9 cellular contexts compared by ENCODE assay signal in the genomic region with DNA sequence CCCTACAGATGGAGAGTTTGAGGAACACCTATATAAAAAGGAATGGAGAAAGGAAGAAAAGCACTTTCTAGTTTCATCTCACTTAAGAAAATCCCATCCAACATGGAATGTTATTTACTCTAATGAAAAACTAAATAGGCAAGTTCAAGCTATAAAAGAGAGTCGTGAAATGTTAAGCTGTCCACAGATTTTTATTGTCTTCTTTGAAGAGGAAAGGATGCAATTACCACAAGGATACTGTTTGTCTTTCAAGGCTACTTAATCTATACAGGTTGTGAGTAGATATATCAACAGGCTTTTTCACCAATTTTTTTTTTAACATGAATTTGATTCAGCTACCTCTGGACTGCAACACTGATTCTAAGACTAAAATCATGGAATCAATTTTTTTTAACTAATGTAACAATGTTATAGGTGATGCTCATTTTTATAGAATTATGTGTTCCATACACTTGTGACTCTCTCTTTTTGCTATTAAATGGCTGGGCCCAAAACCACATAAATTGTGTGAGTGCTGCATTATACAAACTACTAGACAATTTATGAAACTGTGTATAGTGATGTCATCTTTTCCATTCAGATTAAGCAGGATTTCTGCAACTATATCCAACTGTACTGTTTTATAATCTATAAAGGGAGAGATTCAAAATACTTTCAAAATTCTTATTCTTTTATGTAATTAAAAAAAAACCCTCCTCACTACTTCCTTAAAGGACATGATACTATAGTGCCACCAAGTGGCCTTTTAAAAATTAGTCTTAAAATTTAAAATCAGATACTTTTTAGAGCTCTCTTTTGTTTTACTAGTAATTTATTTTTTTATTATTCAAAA. TPM values are rescaled to one million over a fixed set of nuclear protein-coding genes. Genes with fewer than 3 reads are reported as not detected.
DNase-seq lines count a peak whose midpoint lies in the region; FAIRE-seq and TF ChIP-seq lines count a peak whose summit lies in the region.
"Had no signal": no experiment of that assay in that cellular context is flagged by ENCODE, and none has a peak within 500 bp of the region (broad histone marks: within the 10 kb centered on the region; RNA-seq: fewer than 3 reads in every experiment).

No MANE protein-coding gene starts in this region.

- H2AK5ac ChIP-seq in H9 (ENCODE audit: insufficient read length, low read length), result no peak overlapping the region

- no peaks in the 10 kb centered on the region for H3K79me2 ChIP-seq in H9 (ENCODE audit: insufficient read depth, low read length)

- no CpG with 5 or more reads among the region's 1 CpG for WGBS in H9 (ENCODE audit: extremely low coverage, insufficient read length, low lambda C conversion rate)

- no peak overlapping the region for H4K8ac ChIP-seq in H9 (replicated peaks; ENCODE audit: insufficient read length, low read depth, low read length)

- no peak overlapping the region for H3K4me2 ChIP-seq in H9 (ENCODE audit: insufficient read depth, insufficient read length, low read length)

- DNase-seq in H9 (no peak), NOMO-1 treated with DMSO at 0.1 percent for 48 hours (lab: John Stamatoyannopoulos, UW; ENCODE audit: unreplicated experiment) (peak; percentile 66), choroid plexus epithelial cell (ENCODE audit: low read depth) (peak; percentile 76), myocyte (ENCODE audit: low read depth) (peak; percentile 48), COR-L47 (lab: John Stamatoyannopoulos, UW) (no peak), posterior vena cava (ENCODE audit: low spot score) (no peak)
- DNase-seq in activated effector memory CD4-positive, alpha-beta T cell treated with anti-CD3 and anti-CD28 coated beads, Interleukin-2, amount 50 U/mL, for 16 hours, result no peak
- DNase-seq: activated naive CD8-positive, alpha-beta T cell treated with anti-CD3 and anti-CD28 coated beads, Interleukin-2, amount 10 ng/mL, durations not matched to agents 7 days and 5 days had no signal

- intact Hi-C loops in posterior vena cava (cut with DNase I), result loop anchor here (5.0 to 10.0 kb wide), 2 partner anchors 281 to 351 kb away; a partner anchor contains a TSS

- no peak overlapping the region for H2BK12ac ChIP-seq in H9 (ENCODE audit: insufficient read length, low read depth, low read length)

- H3K4me1 Mint-ChIP-seq in H9, result no peaks in the 10 kb centered on the region

- peaks cover 10 to 23% (median 12%) of the 10 kb centered on the region in 3 experiments; a peak in 6 of 7 replicates for H3K36me3 Mint-ChIP-seq in H9 (ENCODE audit: insufficient read depth in 1 of 3, low read depth in 3 of 3)

- H2AFZ ChIP-seq in H9 (ENCODE audit: low read length), result no peak overlapping the region

- H3K27me3 ChIP-seq in H9 (ENCODE audit: insufficient read depth, low read length), result no peaks in the 10 kb centered on the region

- no peak overlapping the region for H3K18ac ChIP-seq in H9 (ENCODE audit: insufficient read length, low read depth, low read length)

- H3K4me1 ChIP-seq in H9 (ENCODE audit: insufficient read depth, low read length), result no peaks in the 10 kb centered on the region

- no peak overlapping the region for H3K56ac ChIP-seq in H9 (ENCODE audit: insufficient read length, low read depth, low read length)

- no peaks in the 10 kb centered on the region for H3K79me1 ChIP-seq in H9 (ENCODE audit: insufficient read depth, low read depth, low read length, poor library complexity, severe bottlenecking)

- no peak overlapping the region for H3T11ph ChIP-seq in H9 (ENCODE audit: low read length)

- no peaks in the 10 kb centered on the region for H3K23me2 ChIP-seq in H9 (ENCODE audit: insufficient read length, low read depth, low read length, poor library complexity, severe bottlenecking)

- H3K27ac Mint-ChIP-seq in H9, result 0 out of 7 replicates have a peak overlapping the region, but pooled peaks of 1 of the 3 experiments have one; percentile 8
- H3K27ac Mint-ChIP-seq: activated naive CD8-positive, alpha-beta T cell treated with anti-CD3 and anti-CD28 coated beads, Interleukin-2, amount 10 ng/mL, durations not matched to agents 7 days and 5 days had no signal

- no peak overlapping the region for H3K27ac ChIP-seq in H9 (ENCODE audit: insufficient read length, low read depth, low read length)

- H3K9me3 Mint-ChIP-seq in H9, result no peaks in the 10 kb centered on the region
- H3K9me3 Mint-ChIP-seq: activated naive CD8-positive, alpha-beta T cell treated with anti-CD3 and anti-CD28 coated beads, Interleukin-2, amount 10 ng/mL, durations not matched to agents 7 days and 5 days had no signal

- H3K9ac ChIP-seq in H9 (ENCODE audit: extremely low read depth, insufficient read length, low read length), result no peak overlapping the region

- H3K4me3 Mint-ChIP-seq in H9, result no peak overlapping the region
- H3K4me3 Mint-ChIP-seq: activated naive CD8-positive, alpha-beta T cell treated with anti-CD3 and anti-CD28 coated beads, Interleukin-2, amount 10 ng/mL, durations not matched to agents 7 days and 5 days had no signal

- no peaks in the 10 kb centered on the region for H3K27me3 Mint-ChIP-seq in H9 (ENCODE audit: low read depth)
- H3K27me3 Mint-ChIP-seq: activated naive CD8-positive, alpha-beta T cell treated with anti-CD3 and anti-CD28 coated beads, Interleukin-2, amount 10 ng/mL, durations not matched to agents 7 days and 5 days had no signal

- no peak overlapping the region for H3K14ac ChIP-seq in H9 (ENCODE audit: insufficient read depth, low read length)

- H4K91ac ChIP-seq in H9 (ENCODE audit: insufficient read length, low read depth, low read length), result no peak overlapping the region

- no peak overlapping the region for H4K5ac ChIP-seq in H9 (ENCODE audit: insufficient read length, low read depth, low read length)

- H2BK120ac ChIP-seq in H9 (ENCODE audit: low read depth, low read length, poor library complexity, severe bottlenecking), result no peak overlapping the region

- TF ChIP-seq CTCF in H9 (conservative IDR thresholded peaks at IDR 0.05) (peak; percentile 76), choroid plexus epithelial cell (conservative IDR thresholded peaks at IDR 0.05; ENCODE audit: low read depth, low read length) (peak; percentile 49)

- peak; percentile 99 for FAIRE-seq in A204.1 (lab: Jason Lieb, UNC)

- no peak overlapping the region for H3K4ac ChIP-seq in H9 (ENCODE audit: low read depth, low read length)

- no peak overlapping the region for H2BK15ac ChIP-seq in H9 (ENCODE audit: low read depth, low read length)

- no peak overlapping the region for H2BK5ac ChIP-seq in H9 (ENCODE audit: insufficient read length, low read length)

- no peak overlapping the region for H3K4me3 ChIP-seq in choroid plexus epithelial cell (ENCODE audit: low read depth, low read length)

- H2BK20ac ChIP-seq in H9 (ENCODE audit: low read depth, low read length, poor library complexity, severe bottlenecking), result no peak overlapping the region

- H3K23ac ChIP-seq in H9 (ENCODE audit: insufficient read length, low read depth, low read length), result no peak overlapping the region

- no peaks in the 10 kb centered on the region for H3K9me3 ChIP-seq in H9 (ENCODE audit: control insufficient read depth, low read depth, low read length)

- no peaks in the 10 kb centered on the region for H4K20me1 ChIP-seq in H9 (ENCODE audit: control insufficient read depth, insufficient read depth, insufficient read length)

RNA-seq across cellular contexts. Expression of a gene that starts 26.7 kb away (rescaled TPM):
- 22.7 and 23.1 TPM in 2 replicates for total RNA-seq in H9 (2021)
- total RNA-seq in myocyte, result 2.4 and 2.6 TPM in 2 replicates
- 4.7 TPM for polyA plus RNA-seq in myocyte (2012)
- 10 to 100 TPM in 1 of 2 donors, 1 to 10 TPM in 1; 7.6 to 32.7 TPM for total RNA-seq in posterior vena cava

Comparison
In these comparisons a context has a peak if more than half of its experiments do, and no peak if none do; other contexts are left out.
1. DNase-seq: peak in NOMO-1 treated with DMSO at 0.1 percent for 48 hours (single experiment), choroid plexus epithelial cell (single experiment) and myocyte (single experiment); none in H9 (single experiment), COR-L47 (single experiment), activated effector memory CD4-positive, alpha-beta T cell treated with anti-CD3 and anti-CD28 coated beads, Interleukin-2, amount 50 U/mL, for 16 hours (single experiment) and posterior vena cava (single experiment).